In the genomic region with DNA sequence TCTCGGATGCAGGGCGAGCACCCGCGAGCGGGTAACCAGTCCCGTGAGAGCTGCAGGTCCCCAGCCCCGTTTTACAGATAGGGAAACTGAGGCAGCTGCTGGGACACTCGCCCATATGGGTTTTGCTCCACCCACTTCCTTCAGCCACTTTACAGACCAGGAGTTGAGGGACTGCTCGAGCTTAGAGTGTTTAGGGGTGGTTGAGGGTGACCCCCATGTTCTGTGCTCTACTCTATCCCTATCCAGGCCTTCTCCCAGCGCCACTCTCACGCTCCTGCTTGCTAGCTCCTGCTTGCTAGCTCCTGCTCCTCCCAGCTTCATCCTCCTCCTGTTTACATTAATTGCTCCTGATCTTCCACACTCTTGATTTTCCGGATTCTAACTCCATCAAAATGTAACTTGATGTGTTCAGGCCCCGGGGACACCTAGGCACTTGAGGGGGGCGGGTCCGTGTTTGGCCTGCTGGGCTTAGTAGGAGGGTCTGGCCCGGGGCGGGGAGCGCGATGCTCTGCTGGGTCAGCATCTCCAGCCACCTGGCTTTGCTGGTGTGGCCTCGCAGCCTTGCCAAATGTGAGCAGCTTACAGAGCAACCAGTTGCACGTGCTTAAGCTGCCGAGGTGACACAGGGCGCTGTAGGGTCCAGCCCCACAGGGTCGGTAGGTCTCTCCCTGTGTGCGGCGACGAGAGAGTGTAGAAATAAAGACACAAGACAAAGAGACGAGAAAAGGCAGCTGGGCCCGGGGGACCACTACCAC, we compare ENCODE assay signal across 8 cellular contexts. TPM values are rescaled to one million over a fixed set of nuclear protein-coding genes. Genes with fewer than 3 reads are reported as not detected.
DNase-seq lines count a peak whose midpoint lies in the region; ATAC-seq and TF ChIP-seq lines count a peak whose summit lies in the region.

No MANE protein-coding gene starts in this region.

- intact Hi-C loops in CD8-positive, alpha-beta T cell (cut with DNase I, micrococcal nuclease) = loop anchor here (1.0 to 5.0 kb wide), 11 partner anchors 12 to 414 kb away; a partner anchor contains a TSS
- intact Hi-C loops in PC-9 (cut with micrococcal nuclease; ENCODE audit: unreplicated experiment) = loop anchor here (1.0 to 5.0 kb wide), 6 partner anchors 20 to 423 kb away; a partner anchor contains a TSS

- peak overlapping the region; percentile 98 for H2BK5ac ChIP-seq in neuronal stem cell (ENCODE audit: low read length)

- TSS peak; percentile 87 for BruUV-seq in PC-9 (replicated peaks; lab: Mats Ljungman, UMichigan)

- peak overlapping the region; percentile 100 for H3K4me3 ChIP-seq in CD8-positive, alpha-beta T cell (ENCODE audit: low read depth, low read length)
- H3K4me3 ChIP-seq in PC-9 (peak overlapping the region; percentile 86), epithelial cell of esophagus (ENCODE audit: low read length) (peak overlapping the region; percentile 93), neuronal stem cell (ENCODE audit: low read length in 2 of 2) (peak overlapping the region; percentile 90 to 100)

- H4K20me1 ChIP-seq in PC-9 (ENCODE audit: insufficient read depth) = peaks cover 16% of the 10 kb centered on the region

- H3K9me3 ChIP-seq in CD8-positive, alpha-beta T cell (ENCODE audit: low read length) = no peaks in the 10 kb centered on the region
- H3K9me3 ChIP-seq in PC-9 (ENCODE audit: insufficient read depth, low read depth) (no peaks in the 10 kb centered on the region), neuronal stem cell (replicated peaks in 1 of 2; ENCODE audit: control insufficient read depth in 2 of 2, insufficient read depth in 1 of 2, low read depth in 1 of 2, low read length in 2 of 2) (peaks cover 7% of the 10 kb centered on the region in 2 donors)

- peak overlapping the region; percentile 99 for H3K27ac Mint-ChIP-seq in CD8-positive, alpha-beta T cell

- H2AFZ ChIP-seq in PC-9 (peak overlapping the region; percentile 94), neuronal stem cell (ENCODE audit: low read length) (peak overlapping the region; percentile 100)

- peak overlapping the region; percentile 66 for H3K4ac ChIP-seq in neuronal stem cell (ENCODE audit: low read length)

- peaks cover 38% of the 10 kb centered on the region for H3K4me1 Mint-ChIP-seq in CD8-positive, alpha-beta T cell (ENCODE audit: low read depth)

- no CpG with 5 or more reads among the region's 29 CpGs for WGBS in neuronal stem cell (ENCODE audit: extremely low coverage in 2 of 2, insufficient read length in 2 of 2, insufficient replicate concordance in 1 of 2), 2 donors

- H3K27me3 ChIP-seq in CD8-positive, alpha-beta T cell (ENCODE audit: insufficient read depth, low read length) = no peaks in the 10 kb centered on the region
- H3K27me3 ChIP-seq in PC-9 (ENCODE audit: insufficient read depth, low read depth) (no peaks in the 10 kb centered on the region), neuronal stem cell (ENCODE audit: control insufficient read depth in 3 of 3, insufficient read depth in 3 of 3, low read depth in 1 of 3, low read length in 3 of 3) (peaks cover 0 to 6% (median 0%) of the 10 kb centered on the region in 3 experiments)

- no peak for TF ChIP-seq CTCF in CD8-positive, alpha-beta T cell (IDR thresholded peaks at IDR 0.05)
- no peak for TF ChIP-seq CTCF in PC-9 (conservative IDR thresholded peaks at IDR 0.05)
- no peak for TF ChIP-seq CTCF in epithelial cell of esophagus (IDR thresholded peaks at IDR 0.05; ENCODE audit: insufficient read depth, low read depth, low read length, missing control alignments)

- no peaks in the 10 kb centered on the region for H3K9me3 Mint-ChIP-seq in CD8-positive, alpha-beta T cell

- H4K91ac ChIP-seq in neuronal stem cell (ENCODE audit: low read depth, low read length, poor library complexity) = no peak overlapping the region

- peak overlapping the region; percentile 99 for H3K4me3 Mint-ChIP-seq in CD8-positive, alpha-beta T cell

- no peak overlapping the region for H4K8ac ChIP-seq in neuronal stem cell (ENCODE audit: low read depth, low read length)

- peaks cover 2% of the 10 kb centered on the region for H3K27me3 Mint-ChIP-seq in CD8-positive, alpha-beta T cell (ENCODE audit: low read depth)

- ATAC-seq in CD8-positive, alpha-beta T cell = no peak
- ATAC-seq in HG02623 (IDR thresholded peaks at IDR 0.05; ENCODE audit: unreplicated experiment) = no peak

- H3K23ac ChIP-seq in neuronal stem cell (ENCODE audit: low read depth, low read length, poor library complexity) = peak overlapping the region; percentile 95

- peaks cover 13% of the 10 kb centered on the region; the same call in 1 of the 2 replicates for H3F3A ChIP-seq in PC-9 (ENCODE audit: insufficient read depth, low read depth)

- no peak overlapping the region for H2BK12ac ChIP-seq in neuronal stem cell (ENCODE audit: low read length)

- H2BK120ac ChIP-seq in neuronal stem cell (ENCODE audit: low read depth, low read length) = no peak overlapping the region

- peak overlapping the region; percentile 99 for H3K18ac ChIP-seq in neuronal stem cell (ENCODE audit: low read length)

- H2BK15ac ChIP-seq in neuronal stem cell (ENCODE audit: low read length) = peak overlapping the region; percentile 81

- H3K79me1 ChIP-seq in neuronal stem cell (ENCODE audit: low read depth, low read length) = peaks cover 9% of the 10 kb centered on the region

- CTCF ChIA-PET in CD8-positive, alpha-beta T cell (lab: Charles Lee) = interaction anchor here (0.7 to 2.6 kb wide), 7 partner anchors 9 to 187 kb away, joined by 3 to 13 read pairs (median 3); no protein-coding TSS in a partner anchor
- CTCF ChIA-PET in PC-9 (lab: Charles Lee) = interaction anchor here (0.6 to 1.4 kb wide), 6 partner anchors 9 to 343 kb away, joined by 3 to 5 read pairs (median 3); a partner anchor contains a TSS

- peaks cover 31% of the 10 kb centered on the region for H3K4me1 ChIP-seq in CD8-positive, alpha-beta T cell (ENCODE audit: insufficient read depth, low read length)
- peaks cover 22% of the 10 kb centered on the region for H3K4me1 ChIP-seq in PC-9 (replicated peaks; ENCODE audit: insufficient read depth)
- H3K4me1 ChIP-seq in neuronal stem cell (ENCODE audit: control insufficient read depth in 2 of 2, insufficient read depth in 1 of 2, low read depth in 1 of 2, low read length in 2 of 2) = peaks cover 5 to 22% of the 10 kb centered on the region in 2 donors

- H3K4me2 ChIP-seq in PC-9 (peak overlapping the region; percentile 91), neuronal stem cell (ENCODE audit: insufficient read depth, low read length, poor library complexity, severe bottlenecking) (peak overlapping the region; percentile 89)

- DNase-seq in CD8-positive, alpha-beta T cell = no peak
- DNase-seq in PC-9 (no peak), epithelial cell of esophagus (ENCODE audit: low read depth) (no peak), neuronal stem cell (ENCODE audit: low spot score) (no peak), NCI-H2227 treated with DMSO at 0.1 percent for 48 hours (lab: John Stamatoyannopoulos, UW) (no peak), NOMO-1 treated with dmso at 0.1 percent for 144 hours (lab: John Stamatoyannopoulos, UW; ENCODE audit: unreplicated experiment) (no peak)
- DNase-seq in stimulated activated CD4-positive, alpha-beta T cell treated with anti-CD3 and anti-CD28 coated beads, Interleukin-1b, Interleukin-23, amount 100 ng/mL, for 48 hours = no peak

- no peaks in the 10 kb centered on the region for H3K36me3 ChIP-seq in CD8-positive, alpha-beta T cell (ENCODE audit: insufficient read depth, low read length)
- no peaks in the 10 kb centered on the region for H3K36me3 ChIP-seq in PC-9 (ENCODE audit: low read depth)
- peaks cover 7 to 17% of the 10 kb centered on the region in 2 donors for H3K36me3 ChIP-seq in neuronal stem cell (replicated peaks in 1 of 2; ENCODE audit: control insufficient read depth in 2 of 2, insufficient read depth in 2 of 2, low read length in 2 of 2)

- peaks cover 14% of the 10 kb centered on the region for H3K36me3 Mint-ChIP-seq in CD8-positive, alpha-beta T cell

- no peaks in the 10 kb centered on the region for H3K9me2 ChIP-seq in PC-9 (ENCODE audit: insufficient read depth)

- H2AK5ac ChIP-seq in neuronal stem cell (ENCODE audit: low read depth, low read length) = peak overlapping the region; percentile 92

- H3K14ac ChIP-seq in neuronal stem cell (ENCODE audit: low read length) = no peak overlapping the region

- POLR2A ChIA-PET in CD8-positive, alpha-beta T cell (lab: Charles Lee) = interaction anchor here (0.8 to 2.1 kb wide), 7 partner anchors 14 to 242 kb away, joined by 3 to 10 read pairs (median 3); a partner anchor contains a TSS
- POLR2A ChIA-PET in PC-9 (lab: Charles Lee; ENCODE audit: unreplicated experiment) = interaction anchor here (0.5 to 1.5 kb wide), 7 partner anchors 8 to 200 kb away, joined by 3 to 14 read pairs (median 4); a partner anchor contains a TSS

- H3K27ac ChIP-seq in CD8-positive, alpha-beta T cell (ENCODE audit: low read depth, low read length) = peak overlapping the region; percentile 99
- H3K27ac ChIP-seq in PC-9 = no peak overlapping the region
- H3K27ac ChIP-seq in neuronal stem cell (replicated peaks; ENCODE audit: low read length) = no peak overlapping the region

- H3K79me2 ChIP-seq in PC-9 (ENCODE audit: low read depth) = peaks cover 42% of the 10 kb centered on the region

- peak overlapping the region; percentile 34 for H3K9ac ChIP-seq in neuronal stem cell (ENCODE audit: low read depth, low read length, poor library complexity)

RNA-seq across cellular contexts. Expression of a gene that starts 1.5 kb away (rescaled TPM):
- total RNA-seq in CD8-positive, alpha-beta T cell = 10 to 100 TPM; 38.8 to 44.6 TPM
- 95.2 and 124 TPM in 2 replicates for total RNA-seq in PC-9 (2021)
- polyA plus RNA-seq in neuronal stem cell (2013, experiment 1 of 2) = 19.0 TPM
- polyA plus RNA-seq in neuronal stem cell (2013, experiment 2 of 2) = 21.6 TPM

RNA-seq across cellular contexts. Expression of a gene that starts 20.2 kb away (rescaled TPM):
- total RNA-seq in CD8-positive, alpha-beta T cell = not detected
- total RNA-seq in PC-9 (2021) = 430 and 537 TPM in 2 replicates
- 0.08 TPM for polyA plus RNA-seq in neuronal stem cell (2013, experiment 1 of 2)
- polyA plus RNA-seq in neuronal stem cell (2013, experiment 2 of 2) = 0.10 TPM

RNA-seq across cellular contexts. Expression of a gene that starts 31.1 kb away (rescaled TPM):
- 10 to 100 TPM; 56.6 to 67.4 TPM for total RNA-seq in CD8-positive, alpha-beta T cell
- total RNA-seq in PC-9 (2021) = 154 and 213 TPM in 2 replicates
- 95.6 TPM for polyA plus RNA-seq in neuronal stem cell (2013, experiment 1 of 2)
- polyA plus RNA-seq in neuronal stem cell (2013, experiment 2 of 2) = 101 TPM

Comparison
In these comparisons a context has a peak if more than half of its experiments do, and no peak if none do; other contexts are left out.
1. RNA of a gene that starts 20.2 kb away (total RNA-seq): 430 to 537 TPM in PC-9; not detected in CD8-positive, alpha-beta T cell; every median in the first group is over 100 times any median in the second.
2. Peak in every context shown above with its lines, with median percentiles within 50 percentile points of each other: H3K4me3 ChIP-seq.